In the genomic region with DNA sequence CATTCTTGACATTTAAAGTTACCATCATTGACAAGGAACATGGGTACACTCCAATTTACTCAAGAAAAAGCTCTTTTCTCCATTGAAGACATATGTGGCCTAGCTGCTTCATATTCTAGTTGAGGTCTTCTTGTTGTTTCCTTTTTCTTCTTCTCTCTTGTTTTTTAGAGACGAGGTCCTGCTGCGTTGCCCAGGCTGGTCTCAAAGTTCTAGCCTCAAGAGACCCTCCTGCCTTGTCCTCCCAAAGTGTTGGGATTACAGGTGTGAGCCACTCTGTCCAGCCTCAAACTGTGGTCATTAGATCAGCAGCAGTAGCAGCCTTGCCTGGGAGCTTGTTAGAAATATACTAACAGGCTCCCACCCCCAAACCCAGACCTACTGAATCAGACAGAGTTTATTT, we compare ENCODE assay signal across 15 cellular contexts. TPM values are rescaled to one million over a fixed set of nuclear protein-coding genes. Genes with fewer than 3 reads are reported as not detected.
"Had no signal": no experiment of that assay in that cellular context is flagged by ENCODE, and none has a peak within 500 bp of the region (broad histone marks: within the 10 kb centered on the region; RNA-seq: fewer than 3 reads in every experiment).

No MANE protein-coding gene starts in this region.

RNA-seq across cellular contexts. Expression of gene GSTT4, which starts 12.2 kb away (rescaled TPM):
- total RNA-seq: naive thymus-derived CD8-positive, alpha-beta T cell; occipital lobe; osteoblast; ovary; pulmonary artery endothelial cell; right atrium auricular region; sciatic nerve; smooth muscle cell; spleen; suprapubic skin; transverse colon; upper lobe of right lung; urinary bladder; uterus had no signal

RNA-seq across cellular contexts. Expression of gene GSTT2, which starts 13.1 kb away (rescaled TPM):
- total RNA-seq: naive thymus-derived CD8-positive, alpha-beta T cell; occipital lobe; prostate gland; sciatic nerve; urinary bladder; uterus had no signal

RNA-seq across cellular contexts. Expression of gene DDTL, which starts 26.4 kb away (rescaled TPM):
- total RNA-seq: naive thymus-derived CD8-positive, alpha-beta T cell; smooth muscle cell had no signal
